ENCODE assay signal across 16 cellular contexts in genomic region chr2:143843696-143844095, GRCh38.
DNase-seq lines count a peak whose midpoint lies in the region; FAIRE-seq lines count a peak whose summit lies in the region.
"Had no signal": no experiment of that assay in that cellular context is flagged by ENCODE, and none has a peak within 500 bp of the region (broad histone marks: within the 10 kb centered on the region; RNA-seq: fewer than 3 reads in every experiment).

No MANE protein-coding gene starts in this region.

- FAIRE-seq in HTR-8/SVneo (lab: Jason Lieb, UNC), result no peak
- FAIRE-seq: GM12891, GM18507 had no signal

- peak; percentile 22 to 31 for DNase-seq in NCI-H524 (lab: John Stamatoyannopoulos, UW)
- no peak for DNase-seq in NCI-H524 treated with DMSO at 0.1 percent for 48 hours (lab: John Stamatoyannopoulos, UW)
- DNase-seq in NCI-H69 (lab: John Stamatoyannopoulos, UW), result peak; percentile 86
- peak; percentile 2 for DNase-seq in cerebellum (ENCODE audit: low spot score)
- DNase-seq in retina, result peak; percentile 36
- DNase-seq in activated CD4-positive, CD25-positive, alpha-beta regulatory T cell treated with anti-CD3 and anti-CD28 coated beads, Interleukin-2, amount 50 U/mL, for 72 hours, result no peak
- no peak for DNase-seq in HTR-8/SVneo (ENCODE audit: insufficient read length, low spot score)
- DNase-seq: Calu3; CD4-positive, alpha-beta memory T cell; COR-L47; DMS79; EL; GF-D8; H9 had no signal

Comparison
In these comparisons a context has a peak if more than half of its experiments do, and no peak if none do; other contexts are left out.
1. DNase-seq: peak in NCI-H524 (2 of 2), NCI-H69 (single experiment), cerebellum (single experiment) and retina (single experiment); none in NCI-H524 treated with DMSO at 0.1 percent for 48 hours (single experiment), activated CD4-positive, CD25-positive, alpha-beta regulatory T cell treated with anti-CD3 and anti-CD28 coated beads, Interleukin-2, amount 50 U/mL, for 72 hours (single experiment) and HTR-8/SVneo (single experiment).